Comparison of ENCODE assay signal across 10 cellular contexts in genomic region chr5:179620293-179620692, GRCh38. TPM values are rescaled to one million over a fixed set of nuclear protein-coding genes. Genes with fewer than 3 reads are reported as not detected.
DNase-seq lines count a peak whose midpoint lies in the region; ATAC-seq and TF ChIP-seq lines count a peak whose summit lies in the region.
"Had no signal": no experiment of that assay in that cellular context is flagged by ENCODE, and none has a peak within 500 bp of the region (broad histone marks: within the 10 kb centered on the region; RNA-seq: fewer than 3 reads in every experiment).

No MANE protein-coding gene starts in this region.

- peaks cover 49% of the 10 kb centered on the region for H4K20me1 ChIP-seq in KMS-11 (ENCODE audit: insufficient read depth)

- H3K27ac Mint-ChIP-seq in chondrocyte (ENCODE audit: unreplicated experiment): peak overlapping the region; percentile 88
- H3K27ac Mint-ChIP-seq in naive thymus-derived CD8-positive, alpha-beta T cell: peak overlapping the region; percentile 69 to 100 (median 96)

- H3K9ac ChIP-seq in KMS-11: no peak overlapping the region; the same call in 1 of the 2 replicates

- no peaks in the 10 kb centered on the region for H3K9me3 Mint-ChIP-seq in chondrocyte (ENCODE audit: low read depth)
- peaks cover 0 to 3% (median 0%) of the 10 kb centered on the region in 9 donors for H3K9me3 Mint-ChIP-seq in naive thymus-derived CD8-positive, alpha-beta T cell

- H3K27me3 ChIP-seq in BJ (ENCODE audit: control insufficient read depth, insufficient read depth, low read length): no peaks in the 10 kb centered on the region
- no peaks in the 10 kb centered on the region for H3K27me3 ChIP-seq in KMS-11 (ENCODE audit: insufficient read depth, low read depth)

- POLR2A ChIA-PET in BJ (lab: Charles Lee): interaction anchor here (0.5 kb wide), 1 partner anchor 55 kb away, joined by 3 read pairs; no protein-coding TSS in a partner anchor
- POLR2A ChIA-PET in naive thymus-derived CD8-positive, alpha-beta T cell (lab: Charles Lee): interaction anchor here (0.6 to 5.7 kb wide), 7 partner anchors 9 to 1641 kb away, joined by 3 to 51 read pairs (median 6); partner anchors contain the start of genes RUFY1 and TRIM52

- H3K4me3 Mint-ChIP-seq in chondrocyte (ENCODE audit: unreplicated experiment): peak overlapping the region; percentile 96
- peak overlapping the region; percentile 85 to 99 (median 96) for H3K4me3 Mint-ChIP-seq in naive thymus-derived CD8-positive, alpha-beta T cell

- H3K79me2 ChIP-seq in KMS-11 (ENCODE audit: insufficient read depth, low read depth): peaks cover 70% of the 10 kb centered on the region

- ATAC-seq in naive thymus-derived CD8-positive, alpha-beta T cell: no peak
- ATAC-seq in HG02571 (IDR thresholded peaks at IDR 0.05; ENCODE audit: unreplicated experiment): no peak
- ATAC-seq in left colon: no peak
- no peak for ATAC-seq in omental fat pad (ENCODE audit: low FRiP score)

- H3K36me3 Mint-ChIP-seq in chondrocyte (ENCODE audit: low read depth): peaks cover 58% of the 10 kb centered on the region
- H3K36me3 Mint-ChIP-seq in naive thymus-derived CD8-positive, alpha-beta T cell: peaks cover 39 to 80% (median 56%) of the 10 kb centered on the region in 3 donors

- H2AFZ ChIP-seq in KMS-11 (ENCODE audit: low read depth): no peak overlapping the region

- peaks cover 66% of the 10 kb centered on the region for H3K4me1 Mint-ChIP-seq in chondrocyte (ENCODE audit: low read depth)
- peaks cover 44 to 83% (median 75%) of the 10 kb centered on the region in 4 donors for H3K4me1 Mint-ChIP-seq in naive thymus-derived CD8-positive, alpha-beta T cell

- H3K27ac ChIP-seq in KMS-11: no peak overlapping the region; the same call in 1 of the 2 replicates

- H3K4me1 ChIP-seq in KMS-11 (ENCODE audit: low read depth, poor library complexity, severe bottlenecking): peaks cover 40% of the 10 kb centered on the region

- H3K4me3 ChIP-seq in BJ (ENCODE audit: low read depth, low read length): peak overlapping the region; percentile 94
- no peak overlapping the region for H3K4me3 ChIP-seq in KMS-11 (IDR thresholded peaks at IDR 0.05; ENCODE audit: insufficient read depth, low read depth, low read length)

- H3K36me3 ChIP-seq in BJ (ENCODE audit: control insufficient read depth, insufficient read depth, low read length) (peaks cover 19% of the 10 kb centered on the region), KMS-11 (ENCODE audit: insufficient read depth) (peaks cover 31% of the 10 kb centered on the region; the same call in 1 of the 2 replicates)

- no peak for DNase-seq in BJ (ENCODE audit: low read depth)
- DNase-seq in chondrocyte (ENCODE audit: low spot score): no peak
- no peak for DNase-seq in naive thymus-derived CD8-positive, alpha-beta T cell
- DNase-seq in hypothalamus (lab: John Stamatoyannopoulos, UW): no peak
- no peak for DNase-seq in left colon
- DNase-seq in omental fat pad (ENCODE audit: low spot score): no peak
- DNase-seq: caudate nucleus, NCI-H146 had no signal

- intact Hi-C loops in left colon (cut with DNase I, micrococcal nuclease): loop anchor here in 1 of 2 donors (10.0 kb wide), 1 partner anchor 65 kb away; the partner anchor contains the start of gene RUFY1

- CTCF ChIA-PET in BJ (lab: Yijun Ruan, JAX): interaction anchor here (1.4 kb wide), 1 partner anchor 9 kb away, joined by 4 read pairs; no protein-coding TSS in a partner anchor

- H3K4me2 ChIP-seq in KMS-11: peak overlapping the region; percentile 83

- H3K27me3 Mint-ChIP-seq in chondrocyte (ENCODE audit: low read depth): no peaks in the 10 kb centered on the region
- no peaks in the 10 kb centered on the region for H3K27me3 Mint-ChIP-seq in naive thymus-derived CD8-positive, alpha-beta T cell

- no peak for TF ChIP-seq CTCF in BJ (IDR thresholded peaks at IDR 0.05; ENCODE audit: insufficient read depth, low read depth, low read length)
- no peak for TF ChIP-seq CTCF in KMS-11 (conservative IDR thresholded peaks at IDR 0.05; ENCODE audit: low read depth, low read length)
- TF ChIP-seq CTCF in chondrocyte (IDR thresholded peaks at IDR 0.05): no peak
- no peak for TF ChIP-seq CTCF in omental fat pad (IDR thresholded peaks at IDR 0.05)

RNA-seq across cellular contexts. Expression of gene HNRNPH1, which starts 3.2 kb away (rescaled TPM):
- polyA plus RNA-seq in BJ (2011; rRNA removed): 142 and 247 TPM in 2 replicates
- 293 and 335 TPM in 2 replicates for polyA minus RNA-seq in BJ (2011; rRNA and poly(A)+ RNA removed)
- total RNA-seq in chondrocyte: 341 to 426 TPM (median 348 TPM) in 3 replicates
- total RNA-seq in naive thymus-derived CD8-positive, alpha-beta T cell: 1,000 to 10,000 TPM; 1,803 to 1,897 TPM
- polyA plus RNA-seq in naive thymus-derived CD8-positive, alpha-beta T cell: 100 to 1,000 TPM in 2 of 3 donors, 10 to 100 TPM in 1; 97.0 to 120 (median 104) TPM
- 100 to 1,000 TPM; 352 to 431 TPM for total RNA-seq in left colon
- 100 to 1,000 TPM; 410 to 898 (median 679) TPM for total RNA-seq in omental fat pad
